Comparison of ENCODE assay signal across 16 cellular contexts in genomic region chr7:29443552-29443951, GRCh38.
DNase-seq lines count a peak whose midpoint lies in the region; ATAC-seq and TF ChIP-seq lines count a peak whose summit lies in the region.
"Had no signal": no experiment of that assay in that cellular context is flagged by ENCODE, and none has a peak within 500 bp of the region (broad histone marks: within the 10 kb centered on the region; RNA-seq: fewer than 3 reads in every experiment).

No MANE protein-coding gene starts in this region.

- TF ChIP-seq CTCF in mammary epithelial cell (conservative IDR thresholded peaks at IDR 0.05 in 1 of 2, IDR thresholded peaks at IDR 0.05 in 1 of 2; ENCODE audit: extremely low read depth in 1 of 2, insufficient read depth in 1 of 2, low read depth in 1 of 2, low read length in 2 of 2) (no peak), MCF 10A (IDR thresholded peaks at IDR 0.05; ENCODE audit: unreplicated experiment) (no peak), 22Rv1 (IDR thresholded peaks at IDR 0.05) (no peak), RWPE2 (IDR thresholded peaks at IDR 0.05; ENCODE audit: poor library complexity, severe bottlenecking) (no peak)

- H3K9me3 ChIP-seq in mammary epithelial cell (replicated peaks; ENCODE audit: insufficient read depth, low read length) (no peaks in the 10 kb centered on the region), RWPE2 (ENCODE audit: severe bottlenecking) (no peaks in the 10 kb centered on the region)
- H3K9me3 ChIP-seq: BLaER1 had no signal

- peaks cover 12% of the 10 kb centered on the region for H3K4me1 ChIP-seq in mammary epithelial cell (ENCODE audit: insufficient read depth, low read length)
- peaks cover 23% of the 10 kb centered on the region for H3K4me1 ChIP-seq in RWPE2 (ENCODE audit: insufficient read depth, poor library complexity, severe bottlenecking)
- H3K4me1 ChIP-seq: BLaER1 had no signal

- CTCF ChIA-PET in mammary epithelial cell (lab: Charles Lee; ENCODE audit: low non-redundant PET), result no interaction called here
- CTCF ChIA-PET in MCF 10A (lab: Yijun Ruan, JAX), result interaction anchor here (0.7 kb wide), 1 partner anchor 732 kb away, joined by 3 read pairs; no protein-coding TSS in a partner anchor

- dilution Hi-C loops in mammary epithelial cell (cut with HindIII; ENCODE audit: low sequenced_read_pairs), result no loop called here

- 29% methylated on average over 1 of the region's 1 CpG for WGBS in mammary epithelial cell (ENCODE audit: low coverage, missing lambda C conversion rate)

- in situ Hi-C loops in mammary epithelial cell (cut with MboI; ENCODE audit: low sequenced_read_pairs in 2 of 2), result no loop called here

- H3K27me3 ChIP-seq in mammary epithelial cell (ENCODE audit: insufficient read depth, low read length) (no peaks in the 10 kb centered on the region), RWPE2 (ENCODE audit: insufficient read depth, poor library complexity, severe bottlenecking) (no peaks in the 10 kb centered on the region)
- H3K27me3 ChIP-seq: BLaER1 had no signal

- H3K4me1 Mint-ChIP-seq in MCF 10A (ENCODE audit: insufficient read depth, unreplicated experiment), result peaks cover 9% of the 10 kb centered on the region
- H3K4me1 Mint-ChIP-seq: CD14-positive monocyte; CD4-positive, alpha-beta memory T cell had no signal

- H3K4me3 Mint-ChIP-seq in MCF 10A (ENCODE audit: unreplicated experiment), result no peak overlapping the region
- H3K4me3 Mint-ChIP-seq: CD14-positive monocyte; CD4-positive, alpha-beta memory T cell; H9 had no signal

- no TSS peak for BruUV-seq in mammary epithelial cell (replicated peaks; lab: Mats Ljungman, UMichigan)
- BruUV-seq in MCF 10A (replicated peaks; lab: Mats Ljungman, UMichigan), result no TSS peak

- no peaks in the 10 kb centered on the region for H3K27me3 Mint-ChIP-seq in MCF 10A (ENCODE audit: insufficient read depth, unreplicated experiment)
- H3K27me3 Mint-ChIP-seq: CD4-positive, alpha-beta memory T cell had no signal

- no peak overlapping the region for H3K9ac ChIP-seq in mammary epithelial cell (ENCODE audit: insufficient read depth, low read length)
- H3K9ac ChIP-seq: BLaER1 had no signal

- DNase-seq in mammary epithelial cell (peak; percentile 5), MCF 10A (ENCODE audit: unreplicated experiment) (no peak), RWPE2 (ENCODE audit: low spot score) (no peak), epithelial cell of prostate (ENCODE audit: low read depth, low spot score) (no peak), head of caudate nucleus (no peak)
- DNase-seq in activated CD4-positive, alpha-beta T cell treated with anti-CD3 and anti-CD28 coated beads, Interleukin-2, amount 50 U/mL, for 48 hours, result no peak
- DNase-seq: 8988T; CD4-positive, alpha-beta memory T cell; DMS153; DMS79; GDM1; H9 had no signal

- H3K27ac ChIP-seq in mammary epithelial cell (ENCODE audit: insufficient read depth, low read depth, low read length) (no peak overlapping the region), 22Rv1 (0 out of 2 replicates have a peak overlapping the region, but pooled peaks have one; percentile 68), RWPE2 (ENCODE audit: poor library complexity, severe bottlenecking) (peak overlapping the region; percentile 1), epithelial cell of prostate (peak overlapping the region; percentile 1)
- H3K27ac ChIP-seq: BLaER1 had no signal

- no peaks in the 10 kb centered on the region for H3K79me2 ChIP-seq in mammary epithelial cell (ENCODE audit: insufficient read depth, low read length)

- intact Hi-C loops in mammary epithelial cell (cut with micrococcal nuclease), result no loop called here
- intact Hi-C loops in MCF 10A (cut with micrococcal nuclease), result no loop called here
- intact Hi-C loops in head of caudate nucleus (cut with DNase I), result no loop called here

- H3K36me3 Mint-ChIP-seq in MCF 10A (ENCODE audit: insufficient read depth, unreplicated experiment), result no peaks in the 10 kb centered on the region
- H3K36me3 Mint-ChIP-seq: CD4-positive, alpha-beta memory T cell had no signal

- no peaks in the 10 kb centered on the region for H3K9me3 Mint-ChIP-seq in MCF 10A (ENCODE audit: unreplicated experiment)
- H3K9me3 Mint-ChIP-seq: H9 had no signal

- H2AFZ ChIP-seq in mammary epithelial cell (ENCODE audit: low read depth, low read length), result peak overlapping the region; percentile 2

- H3K36me3 ChIP-seq in mammary epithelial cell (ENCODE audit: insufficient read depth, low read length) (no peaks in the 10 kb centered on the region), RWPE2 (ENCODE audit: low read depth) (no peaks in the 10 kb centered on the region)
- H3K36me3 ChIP-seq: BLaER1 had no signal

- no peak overlapping the region for H3K4me3 ChIP-seq in mammary epithelial cell (replicated peaks in 1 of 3; ENCODE audit: insufficient read depth in 1 of 3, low read depth in 2 of 3, low read length in 3 of 3)
- no peak overlapping the region for H3K4me3 ChIP-seq in RWPE2 (ENCODE audit: severe bottlenecking)
- H3K4me3 ChIP-seq: BLaER1 had no signal

- peak; percentile 33; the same call in 1 of the 3 replicates for ATAC-seq in RWPE2 (ENCODE audit: low read depth)
- no peak for ATAC-seq in GM18498 (IDR thresholded peaks at IDR 0.05; ENCODE audit: unreplicated experiment)

- H3K27ac Mint-ChIP-seq in MCF 10A (ENCODE audit: low read depth, unreplicated experiment), result no peak overlapping the region
- H3K27ac Mint-ChIP-seq: CD14-positive monocyte; CD4-positive, alpha-beta memory T cell; H9 had no signal

- no peaks in the 10 kb centered on the region for H4K20me1 ChIP-seq in mammary epithelial cell (ENCODE audit: insufficient read depth, low read length)
- H4K20me1 ChIP-seq: BLaER1 had no signal

- POLR2A ChIA-PET in MCF 10A (lab: Yijun Ruan, JAX), result no interaction called here

- peak overlapping the region; percentile 49 for H3K4me2 ChIP-seq in mammary epithelial cell (ENCODE audit: insufficient read depth, low read depth, low read length)
- H3K4me2 ChIP-seq: BLaER1 had no signal
